In the genomic region with DNA sequence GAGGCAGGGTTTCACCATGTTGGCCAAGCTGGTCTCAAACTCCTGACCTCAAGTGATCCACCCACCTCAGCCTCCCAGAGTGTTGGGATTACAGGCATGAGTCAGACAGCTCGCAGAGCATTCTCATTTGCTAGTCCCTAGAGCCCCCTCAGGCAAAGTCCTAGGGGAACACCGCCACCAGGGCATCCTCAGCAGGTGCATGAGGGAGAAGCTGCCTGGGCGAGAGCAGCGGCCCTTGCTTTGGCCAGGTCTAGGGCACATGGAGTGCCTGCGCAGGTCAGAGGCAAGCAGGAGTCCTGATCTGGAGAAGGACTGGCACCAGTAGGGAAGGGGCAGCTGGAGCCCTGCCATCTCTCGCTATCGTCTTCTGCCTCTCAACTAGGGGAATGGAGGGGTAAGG, we compare ENCODE assay signal across 1 cellular context.
TF ChIP-seq lines count a peak whose summit lies in the region.

No MANE protein-coding gene starts in this region.

TF ChIP-seq in IMR-90, 13 proteins besides CTCF, POLR2A, EP300 and RAD21:
- no peak for TF ChIP-seq FOS (IDR thresholded peaks at IDR 0.05; ENCODE audit: low read depth, low read length)
- no peak for TF ChIP-seq SMC3 (IDR thresholded peaks at IDR 0.05; ENCODE audit: low read depth, low read length)
- no peak for TF ChIP-seq MAFK (IDR thresholded peaks at IDR 0.05; ENCODE audit: low read depth, low read length)
- TF ChIP-seq CEBPB (IDR thresholded peaks at IDR 0.05; ENCODE audit: low read depth, low read length): no peak
- no peak for TF ChIP-seq RFX5 (IDR thresholded peaks at IDR 0.05; ENCODE audit: low read depth, low read length)
- TF ChIP-seq NFE2L2 (IDR thresholded peaks at IDR 0.05; ENCODE audit: low read depth, low read length): no peak
- no peak for TF ChIP-seq BHLHE40 (IDR thresholded peaks at IDR 0.05; ENCODE audit: low read depth, low read length)
- TF ChIP-seq, protein P1, sequence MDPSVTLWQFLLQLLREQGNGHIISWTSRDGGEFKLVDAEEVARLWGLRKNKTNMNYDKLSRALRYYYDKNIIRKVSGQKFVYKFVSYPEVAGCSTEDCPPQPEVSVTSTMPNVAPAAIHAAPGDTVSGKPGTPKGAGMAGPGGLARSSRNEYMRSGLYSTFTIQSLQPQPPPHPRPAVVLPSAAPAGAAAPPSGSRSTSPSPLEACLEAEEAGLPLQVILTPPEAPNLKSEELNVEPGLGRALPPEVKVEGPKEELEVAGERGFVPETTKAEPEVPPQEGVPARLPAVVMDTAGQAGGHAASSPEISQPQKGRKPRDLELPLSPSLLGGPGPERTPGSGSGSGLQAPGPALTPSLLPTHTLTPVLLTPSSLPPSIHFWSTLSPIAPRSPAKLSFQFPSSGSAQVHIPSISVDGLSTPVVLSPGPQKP (IDR thresholded peaks at IDR 0.05; ENCODE audit: borderline replicate concordance, low read depth, low read length): no peak
- TF ChIP-seq CHD1 (IDR thresholded peaks at IDR 0.05; ENCODE audit: low read depth, low read length): no peak
